12 cellular contexts compared by ENCODE assay signal in genomic region chr1:169426174-169426716, GRCh38. TPM values are rescaled to one million over a fixed set of nuclear protein-coding genes. Genes with fewer than 3 reads are reported as not detected.
DNase-seq lines count a peak whose midpoint lies in the region; ATAC-seq, FAIRE-seq and TF ChIP-seq lines count a peak whose summit lies in the region.
"Had no signal": no experiment of that assay in that cellular context is flagged by ENCODE, and none has a peak within 500 bp of the region (broad histone marks: within the 10 kb centered on the region; RNA-seq: fewer than 3 reads in every experiment).

No MANE protein-coding gene starts in this region.

- ATAC-seq in HepG2 (no peak), right lobe of liver (no peak), HG02623 (IDR thresholded peaks at IDR 0.05; ENCODE audit: unreplicated experiment) (no peak)

- no peak for TF ChIP-seq POLR2A in HepG2 (IDR thresholded peaks at IDR 0.05; ENCODE audit: insufficient read depth in 1 of 2, low read depth in 2 of 2, low read length in 2 of 2)
- TF ChIP-seq POLR2A in right lobe of liver (IDR thresholded peaks at IDR 0.05), result no peak

- H3K4me1 ChIP-seq in HepG2 (ENCODE audit: insufficient read depth, low read length), result 0 out of 2 replicates have a peak, but pooled peaks cover 9% of the 10 kb centered on the region
- H3K4me1 ChIP-seq in right lobe of liver, result no peaks in the 10 kb centered on the region

- no peaks in the 10 kb centered on the region for H3K9me3 ChIP-seq in HepG2 (ENCODE audit: low read length)
- H3K9me3 ChIP-seq in right lobe of liver, result no peaks in the 10 kb centered on the region

- H3K27me3 ChIP-seq in HepG2 (ENCODE audit: control insufficient read depth in 1 of 2, insufficient read depth in 2 of 2, low read length in 2 of 2) (peaks cover 2 to 19% of the 10 kb centered on the region in 2 experiments; a peak in 4 of 5 replicates), right lobe of liver (no peaks in the 10 kb centered on the region)
- H3K27me3 ChIP-seq: cardiac muscle cell had no signal

- H3K27ac ChIP-seq in HepG2 (ENCODE audit: extremely low read length, insufficient read depth, low read length) (no peak overlapping the region), right lobe of liver (no peak overlapping the region)
- H3K27ac ChIP-seq: cardiac muscle cell had no signal

- no peak overlapping the region for H3K9ac ChIP-seq in HepG2 (ENCODE audit: insufficient read depth, low read depth, low read length)

- 24% methylated on average over 6 of the region's 6 CpGs for WGBS in HepG2 (ENCODE audit: low lambda C conversion rate)
- WGBS in right lobe of liver (ENCODE audit: insufficient coverage, low coverage, low lambda C conversion rate, missing lambda C conversion rate), result 69% methylated on average over 6 of the region's 6 CpGs

- no peak for FAIRE-seq in HepG2 (lab: Jason Lieb, UNC)

- H3K36me3 Mint-ChIP-seq in activated naive CD8-positive, alpha-beta T cell treated with anti-CD3 and anti-CD28 coated beads for 36 hours, result no peaks in the 10 kb centered on the region

- BruUV-seq in HepG2 (replicated peaks; lab: Mats Ljungman, UMichigan), result no TSS peak

- peaks cover 4% of the 10 kb centered on the region for H3K4me1 Mint-ChIP-seq in activated naive CD8-positive, alpha-beta T cell treated with anti-CD3 and anti-CD28 coated beads for 36 hours

- peak overlapping the region; percentile 95 for H3K4me3 Mint-ChIP-seq in activated naive CD8-positive, alpha-beta T cell treated with anti-CD3 and anti-CD28 coated beads for 36 hours

- no peaks in the 10 kb centered on the region for H4K20me1 ChIP-seq in HepG2 (ENCODE audit: insufficient read depth, low read length)

- CTCF ChIA-PET in HepG2 (lab: Yijun Ruan, JAX; ENCODE audit: low intra/inter-chr PET ratio, low total read pairs), result no interaction called here

- no peaks in the 10 kb centered on the region for H3K9me3 Mint-ChIP-seq in activated naive CD8-positive, alpha-beta T cell treated with anti-CD3 and anti-CD28 coated beads for 36 hours

- TF ChIP-seq EP300 in HepG2 (IDR thresholded peaks at IDR 0.05; ENCODE audit: low read depth in 2 of 2, low read length in 2 of 2), result no peak
- no peak for TF ChIP-seq EP300 in HepG2 (CRISPR knock-in tag; IDR thresholded peaks at IDR 0.05; ENCODE audit: borderline replicate concordance)

- no peaks in the 10 kb centered on the region for H3K79me2 ChIP-seq in HepG2 (ENCODE audit: insufficient read depth, low read length)

- in situ Hi-C loops in HepG2 (cut with HindIII; ENCODE audit: extremely low pct_ligation_motif_present, low pct_unique_long_range_greater_than_20kb), result no loop called here

- H3K4me3 ChIP-seq in HepG2 (replicated peaks in 1 of 3; ENCODE audit: insufficient read depth in 1 of 3, low read depth in 2 of 3, low read length in 3 of 3) (no peak overlapping the region), right lobe of liver (no peak overlapping the region)

- no peak for TF ChIP-seq RAD21 in HepG2 (CRISPR knock-in tag; IDR thresholded peaks at IDR 0.05)

- DNase-seq in HepG2 (ENCODE audit: low spot score) (no peak), right lobe of liver (no peak), kidney tubule cell (ENCODE audit: low spot score) (peak; percentile 31), cerebellum (ENCODE audit: low spot score) (no peak), KG1 (lab: John Stamatoyannopoulos, UW) (no peak)
- DNase-seq in activated naive CD8-positive, alpha-beta T cell treated with anti-CD3 and anti-CD28 coated beads for 36 hours, result no peak
- DNase-seq in activated naive CD4-positive, alpha-beta T cell treated with Interleukin-2 at 50 U/mL for 16 hours, result no peak
- DNase-seq: activated T-cell treated with anti-CD3 and anti-CD28 coated beads for 4 hours, MV-4-11 had no signal

- peaks cover 59% of the 10 kb centered on the region for H3K27me3 Mint-ChIP-seq in activated naive CD8-positive, alpha-beta T cell treated with anti-CD3 and anti-CD28 coated beads for 36 hours

- intact Hi-C loops in HepG2 (cut with micrococcal nuclease; ENCODE audit: unreplicated experiment) (no loop called here), right lobe of liver (cut with DNase I) (no loop called here)

- H3K4me2 ChIP-seq in HepG2 (ENCODE audit: low read depth, low read length), result no peak overlapping the region

- H3K36me3 ChIP-seq in HepG2 (replicated peaks in 1 of 2; ENCODE audit: control insufficient read depth in 1 of 2, insufficient read depth in 2 of 2, low read length in 2 of 2), result no peaks in the 10 kb centered on the region
- H3K36me3 ChIP-seq in right lobe of liver, result no peaks in the 10 kb centered on the region
- H3K36me3 ChIP-seq: cardiac muscle cell had no signal

- no peak overlapping the region for H3K27ac Mint-ChIP-seq in activated naive CD8-positive, alpha-beta T cell treated with anti-CD3 and anti-CD28 coated beads for 36 hours

- TF ChIP-seq CTCF in HepG2 (CRISPR knock-in tag; IDR thresholded peaks at IDR 0.05) (no peak), right lobe of liver (IDR thresholded peaks at IDR 0.05) (no peak)

- POLR2A ChIA-PET in HepG2 (lab: Yijun Ruan, JAX), result no interaction called here

- H2AFZ ChIP-seq in HepG2 (ENCODE audit: low read length), result no peak overlapping the region

RNA-seq across cellular contexts. Expression of gene CCDC181, which starts 1.0 kb away (rescaled TPM):
- total RNA-seq in HepG2 (2016; rRNA removed; fragmentation: Illumina TruSeq; extraction: Trizol), result 0.07 TPM in 1 of 2 replicates, not detected in the other
- total RNA-seq in HepG2 (2016; cell fraction: cytosol; rRNA removed; fragmentation: Illumina TruSeq; extraction: Trizol; ENCODE audit: low read depth), result not detected in 2 replicates
- not detected in 2 replicates for total RNA-seq in HepG2 (2016; cell fraction: insoluble cytoplasmic fraction; rRNA removed; fragmentation: Illumina TruSeq; extraction: Trizol)
- total RNA-seq in HepG2 (2016; cell fraction: membrane; rRNA removed; fragmentation: Illumina TruSeq; extraction: Trizol), result 0.10 TPM in 1 of 2 replicates, not detected in the other
- not detected in 2 replicates for total RNA-seq in HepG2 (2016; cell fraction: nucleus; rRNA removed; fragmentation: Illumina TruSeq; extraction: Trizol)
- polyA plus RNA-seq in HepG2 (2011; rRNA removed), result not detected in 2 replicates
- polyA plus RNA-seq in HepG2 (2011; cell fraction: cytosol; rRNA removed), result not detected in 2 replicates
- 0.09 and 0.11 TPM in 2 replicates for polyA plus RNA-seq in HepG2 (2011; cell fraction: nucleus; rRNA removed)
- not detected in 2 replicates for polyA plus RNA-seq in HepG2 (2012)
- polyA plus RNA-seq in HepG2 (2016; cell fraction: cytosol; fragmentation: Illumina TruSeq; extraction: Trizol; ENCODE audit: low read depth), result not detected in 2 replicates
- polyA plus RNA-seq in HepG2 (2016; cell fraction: insoluble cytoplasmic fraction; fragmentation: Illumina TruSeq; extraction: Trizol; ENCODE audit: low read depth), result not detected in 2 replicates
- polyA plus RNA-seq in HepG2 (2016; cell fraction: membrane; fragmentation: Illumina TruSeq; extraction: Trizol; ENCODE audit: low read depth), result not detected in 2 replicates
- not detected in 2 replicates for polyA plus RNA-seq in HepG2 (2016; cell fraction: nucleus; fragmentation: Illumina TruSeq; extraction: Trizol; ENCODE audit: insufficient read depth, low read depth)
- polyA minus RNA-seq in HepG2 (2011; rRNA and poly(A)+ RNA removed; ENCODE audit: low replicate concordance), result 0.28 TPM in 1 of 2 replicates, not detected in the other
- polyA minus RNA-seq in HepG2 (2011; cell fraction: cytosol; rRNA and poly(A)+ RNA removed), result not detected in 2 replicates
- 0.62 and 0.77 TPM in 2 replicates for polyA minus RNA-seq in HepG2 (2011; cell fraction: nucleus; rRNA and poly(A)+ RNA removed)
- under 1 TPM in 1 of 6 experiments, not detected in 5; 0.15 TPM for total RNA-seq in right lobe of liver
- total RNA-seq in activated naive CD8-positive, alpha-beta T cell treated with anti-CD3 and anti-CD28 coated beads for 36 hours, result under 1 TPM; 0.52 to 0.62 TPM
- 7.9 TPM for total RNA-seq in cerebellum
- total RNA-seq: lower leg skin had no signal

RNA-seq across cellular contexts. Expression of gene BLZF1, which starts 58.2 kb away (rescaled TPM):
- total RNA-seq in HepG2 (2016; rRNA removed; fragmentation: Illumina TruSeq; extraction: Trizol), result 13.7 and 18.7 TPM in 2 replicates
- 2.1 and 2.3 TPM in 2 replicates for total RNA-seq in HepG2 (2016; cell fraction: cytosol; rRNA removed; fragmentation: Illumina TruSeq; extraction: Trizol; ENCODE audit: low read depth)
- total RNA-seq in HepG2 (2016; cell fraction: insoluble cytoplasmic fraction; rRNA removed; fragmentation: Illumina TruSeq; extraction: Trizol), result 13.4 and 17.0 TPM in 2 replicates
- total RNA-seq in HepG2 (2016; cell fraction: membrane; rRNA removed; fragmentation: Illumina TruSeq; extraction: Trizol), result 6.2 and 6.7 TPM in 2 replicates
- 19.7 and 22.9 TPM in 2 replicates for total RNA-seq in HepG2 (2016; cell fraction: nucleus; rRNA removed; fragmentation: Illumina TruSeq; extraction: Trizol)
- polyA plus RNA-seq in HepG2 (2011; rRNA removed), result 4.2 and 4.5 TPM in 2 replicates
- polyA plus RNA-seq in HepG2 (2011; cell fraction: cytosol; rRNA removed), result 1.3 and 2.6 TPM in 2 replicates
- 4.4 and 5.8 TPM in 2 replicates for polyA plus RNA-seq in HepG2 (2011; cell fraction: nucleus; rRNA removed)
- polyA plus RNA-seq in HepG2 (2012), result 4.7 and 5.1 TPM in 2 replicates
- polyA plus RNA-seq in HepG2 (2016; cell fraction: cytosol; fragmentation: Illumina TruSeq; extraction: Trizol; ENCODE audit: low read depth), result 0.73 and 1.00 TPM in 2 replicates
- polyA plus RNA-seq in HepG2 (2016; cell fraction: insoluble cytoplasmic fraction; fragmentation: Illumina TruSeq; extraction: Trizol; ENCODE audit: low read depth), result 14.9 and 15.4 TPM in 2 replicates
- 2.1 TPM in 2 replicates for polyA plus RNA-seq in HepG2 (2016; cell fraction: membrane; fragmentation: Illumina TruSeq; extraction: Trizol; ENCODE audit: low read depth)
- polyA plus RNA-seq in HepG2 (2016; cell fraction: nucleus; fragmentation: Illumina TruSeq; extraction: Trizol; ENCODE audit: insufficient read depth, low read depth), result 13.6 and 15.6 TPM in 2 replicates
- polyA minus RNA-seq in HepG2 (2011; rRNA and poly(A)+ RNA removed; ENCODE audit: low replicate concordance), result 1.2 and 3.6 TPM in 2 replicates
- polyA minus RNA-seq in HepG2 (2011; cell fraction: cytosol; rRNA and poly(A)+ RNA removed), result 2.6 and 3.0 TPM in 2 replicates
- 38.8 and 39.5 TPM in 2 replicates for polyA minus RNA-seq in HepG2 (2011; cell fraction: nucleus; rRNA and poly(A)+ RNA removed)
- total RNA-seq in right lobe of liver, result 10 to 100 TPM in 3 of 6 experiments, 1 to 10 TPM in 3; 8.2 to 13.2 (median 10.1) TPM
- total RNA-seq in activated naive CD8-positive, alpha-beta T cell treated with anti-CD3 and anti-CD28 coated beads for 36 hours, result 10 to 100 TPM; 14.6 to 17.3 TPM
- total RNA-seq in cerebellum, result 29.1 TPM

RNA-seq across cellular contexts. Expression of gene NME7, which starts 58.6 kb away (rescaled TPM):
- total RNA-seq in HepG2 (2016; rRNA removed; fragmentation: Illumina TruSeq; extraction: Trizol) (22.5 and 29.5 TPM in 2 replicates), right lobe of liver (1 to 10 TPM; 2.0 to 6.5 (median 5.3) TPM), cerebellum (40.6 TPM)
- 13.0 and 13.8 TPM in 2 replicates for total RNA-seq in HepG2 (2016; cell fraction: cytosol; rRNA removed; fragmentation: Illumina TruSeq; extraction: Trizol; ENCODE audit: low read depth)
- 22.8 and 33.1 TPM in 2 replicates for total RNA-seq in HepG2 (2016; cell fraction: insoluble cytoplasmic fraction; rRNA removed; fragmentation: Illumina TruSeq; extraction: Trizol)
- 20.2 and 23.2 TPM in 2 replicates for total RNA-seq in HepG2 (2016; cell fraction: membrane; rRNA removed; fragmentation: Illumina TruSeq; extraction: Trizol)
- 14.9 and 18.6 TPM in 2 replicates for total RNA-seq in HepG2 (2016; cell fraction: nucleus; rRNA removed; fragmentation: Illumina TruSeq; extraction: Trizol)
- 5.1 and 9.4 TPM in 2 replicates for polyA plus RNA-seq in HepG2 (2011; rRNA removed)
- 4.7 and 5.7 TPM in 2 replicates for polyA plus RNA-seq in HepG2 (2011; cell fraction: cytosol; rRNA removed)
- polyA plus RNA-seq in HepG2 (2011; cell fraction: nucleus; rRNA removed), result 2.6 and 3.8 TPM in 2 replicates
- 10.8 and 67.5 TPM in 2 replicates for polyA plus RNA-seq in HepG2 (2012)
- polyA plus RNA-seq in HepG2 (2016; cell fraction: cytosol; fragmentation: Illumina TruSeq; extraction: Trizol; ENCODE audit: low read depth), result 10.7 and 12.2 TPM in 2 replicates
- 28.0 and 28.7 TPM in 2 replicates for polyA plus RNA-seq in HepG2 (2016; cell fraction: insoluble cytoplasmic fraction; fragmentation: Illumina TruSeq; extraction: Trizol; ENCODE audit: low read depth)
- polyA plus RNA-seq in HepG2 (2016; cell fraction: membrane; fragmentation: Illumina TruSeq; extraction: Trizol; ENCODE audit: low read depth), result 12.8 and 19.1 TPM in 2 replicates
- 12.1 and 13.0 TPM in 2 replicates for polyA plus RNA-seq in HepG2 (2016; cell fraction: nucleus; fragmentation: Illumina TruSeq; extraction: Trizol; ENCODE audit: insufficient read depth, low read depth)
- 11.9 and 14.6 TPM in 2 replicates for polyA minus RNA-seq in HepG2 (2011; rRNA and poly(A)+ RNA removed; ENCODE audit: low replicate concordance)
- 4.9 and 11.1 TPM in 2 replicates for polyA minus RNA-seq in HepG2 (2011; cell fraction: cytosol; rRNA and poly(A)+ RNA removed)
- 24.8 and 30.7 TPM in 2 replicates for polyA minus RNA-seq in HepG2 (2011; cell fraction: nucleus; rRNA and poly(A)+ RNA removed)
- 10 to 100 TPM; 18.9 to 22.4 TPM for total RNA-seq in activated naive CD8-positive, alpha-beta T cell treated with anti-CD3 and anti-CD28 coated beads for 36 hours

RNA-seq across cellular contexts. Expression of gene SLC19A2, which starts 59.5 kb away (rescaled TPM):
- total RNA-seq in HepG2 (2016; rRNA removed; fragmentation: Illumina TruSeq; extraction: Trizol) (19.1 and 30.4 TPM in 2 replicates), right lobe of liver (10 to 100 TPM in 1 of 6 experiments, 1 to 10 TPM in 5; 7.1 to 12.7 (median 8.1) TPM), cerebellum (16.8 TPM)
- 3.8 and 5.2 TPM in 2 replicates for total RNA-seq in HepG2 (2016; cell fraction: cytosol; rRNA removed; fragmentation: Illumina TruSeq; extraction: Trizol; ENCODE audit: low read depth)
- total RNA-seq in HepG2 (2016; cell fraction: insoluble cytoplasmic fraction; rRNA removed; fragmentation: Illumina TruSeq; extraction: Trizol), result 20.0 and 30.2 TPM in 2 replicates
- 10.5 and 14.2 TPM in 2 replicates for total RNA-seq in HepG2 (2016; cell fraction: membrane; rRNA removed; fragmentation: Illumina TruSeq; extraction: Trizol)
- 42.1 and 44.8 TPM in 2 replicates for total RNA-seq in HepG2 (2016; cell fraction: nucleus; rRNA removed; fragmentation: Illumina TruSeq; extraction: Trizol)
- polyA plus RNA-seq in HepG2 (2011; rRNA removed), result 51.2 and 56.0 TPM in 2 replicates
- polyA plus RNA-seq in HepG2 (2011; cell fraction: cytosol; rRNA removed), result 32.0 and 44.1 TPM in 2 replicates
- 29.6 and 34.0 TPM in 2 replicates for polyA plus RNA-seq in HepG2 (2011; cell fraction: nucleus; rRNA removed)
- polyA plus RNA-seq in HepG2 (2012), result 36.6 and 42.7 TPM in 2 replicates
- polyA plus RNA-seq in HepG2 (2016; cell fraction: cytosol; fragmentation: Illumina TruSeq; extraction: Trizol; ENCODE audit: low read depth), result 1.4 TPM in 2 replicates
- 18.6 and 19.7 TPM in 2 replicates for polyA plus RNA-seq in HepG2 (2016; cell fraction: insoluble cytoplasmic fraction; fragmentation: Illumina TruSeq; extraction: Trizol; ENCODE audit: low read depth)
- polyA plus RNA-seq in HepG2 (2016; cell fraction: membrane; fragmentation: Illumina TruSeq; extraction: Trizol; ENCODE audit: low read depth), result 4.9 and 6.2 TPM in 2 replicates
- polyA plus RNA-seq in HepG2 (2016; cell fraction: nucleus; fragmentation: Illumina TruSeq; extraction: Trizol; ENCODE audit: insufficient read depth, low read depth), result 62.4 and 64.4 TPM in 2 replicates
- 66.6 and 122 TPM in 2 replicates for polyA minus RNA-seq in HepG2 (2011; rRNA and poly(A)+ RNA removed; ENCODE audit: low replicate concordance)
- 49.6 and 53.0 TPM in 2 replicates for polyA minus RNA-seq in HepG2 (2011; cell fraction: cytosol; rRNA and poly(A)+ RNA removed)
- 69.3 and 81.4 TPM in 2 replicates for polyA minus RNA-seq in HepG2 (2011; cell fraction: nucleus; rRNA and poly(A)+ RNA removed)
- total RNA-seq in activated naive CD8-positive, alpha-beta T cell treated with anti-CD3 and anti-CD28 coated beads for 36 hours, result 1 to 10 TPM; 6.2 to 6.5 TPM
